Comparison of ENCODE assay signal across 9 cellular contexts in genomic region chr13:112066624-112067004, GRCh38. TPM values are rescaled to one million over a fixed set of nuclear protein-coding genes. Genes with fewer than 3 reads are reported as not detected.
DNase-seq lines count a peak whose midpoint lies in the region; ATAC-seq and TF ChIP-seq lines count a peak whose summit lies in the region.
"Had no signal": no experiment of that assay in that cellular context is flagged by ENCODE, and none has a peak within 500 bp of the region (broad histone marks: within the 10 kb centered on the region; RNA-seq: fewer than 3 reads in every experiment).

No MANE protein-coding gene starts in this region.

- DNase-seq in DMS79 (lab: John Stamatoyannopoulos, UW) (peak; percentile 98), T-helper 1 cell (peak in 3 of 5 donors; percentile 26 to 50 (median 28)), coronary artery (ENCODE audit: low spot score) (no peak), middle frontal gyrus (ENCODE audit: extremely low spot score, low spot score) (peak; percentile 50), MG63 (no peak), brain microvascular endothelial cell (no peak)
- DNase-seq in stimulated activated CD8-positive, alpha-beta memory T cell treated with anti-CD3 and anti-CD28 coated beads, Interleukin-7, amount 100 ng/mL, for 24 hours (ENCODE audit: low read depth) = peak; percentile 24

- TF ChIP-seq CTCF in coronary artery (IDR thresholded peaks at IDR 0.05) = no peak
- no peak for TF ChIP-seq CTCF in brain microvascular endothelial cell (IDR thresholded peaks at IDR 0.05; ENCODE audit: low read depth, low read length, missing control alignments)

- no peaks in the 10 kb centered on the region for H3K9me3 ChIP-seq in MG63

- H3K27me3 ChIP-seq in MG63 (peaks cover 36% of the 10 kb centered on the region), brain microvascular endothelial cell (replicated peaks) (peaks cover 78% of the 10 kb centered on the region)

- H3K36me3 ChIP-seq in MG63 = no peaks in the 10 kb centered on the region
- no peaks in the 10 kb centered on the region for H3K36me3 ChIP-seq in brain microvascular endothelial cell (replicated peaks)

- in situ Hi-C loops in brain microvascular endothelial cell (cut with HindIII; ENCODE audit: low pct_ligation_motif_present, low sequenced_read_pairs) = no loop called here

- no peak overlapping the region for H3K27ac ChIP-seq in coronary artery
- no peak overlapping the region for H3K27ac ChIP-seq in brain microvascular endothelial cell

- no peak for ATAC-seq in HG03565 (IDR thresholded peaks at IDR 0.05; ENCODE audit: unreplicated experiment)

- peak overlapping the region; percentile 66 for H3K4me3 ChIP-seq in coronary artery
- H3K4me3 ChIP-seq in MG63 = no peak overlapping the region
- no peak overlapping the region for H3K4me3 ChIP-seq in brain microvascular endothelial cell (ENCODE audit: low read depth, low read length)

RNA-seq across cellular contexts. Expression of gene SOX1, which starts 0.3 kb away (rescaled TPM):
- total RNA-seq in MG63 (2014; rRNA removed; shearing (Covaris generic); ENCODE audit: low replicate concordance) = not detected in 2 replicates
- total RNA-seq: activated CD8-positive, alpha-beta memory T cell treated with anti-CD3 and anti-CD28 coated beads for 36 hours had no signal

Comparison
In these comparisons a context has a peak if more than half of its experiments do, and no peak if none do; other contexts are left out.
1. DNase-seq: peak in DMS79 (single experiment), T-helper 1 cell (3 of 5), middle frontal gyrus (single experiment) and stimulated activated CD8-positive, alpha-beta memory T cell treated with anti-CD3 and anti-CD28 coated beads, Interleukin-7, amount 100 ng/mL, for 24 hours (single experiment); none in coronary artery (single experiment), MG63 (single experiment) and brain microvascular endothelial cell (single experiment).